ENCODE assay signal across 14 cellular contexts in the genomic region with DNA sequence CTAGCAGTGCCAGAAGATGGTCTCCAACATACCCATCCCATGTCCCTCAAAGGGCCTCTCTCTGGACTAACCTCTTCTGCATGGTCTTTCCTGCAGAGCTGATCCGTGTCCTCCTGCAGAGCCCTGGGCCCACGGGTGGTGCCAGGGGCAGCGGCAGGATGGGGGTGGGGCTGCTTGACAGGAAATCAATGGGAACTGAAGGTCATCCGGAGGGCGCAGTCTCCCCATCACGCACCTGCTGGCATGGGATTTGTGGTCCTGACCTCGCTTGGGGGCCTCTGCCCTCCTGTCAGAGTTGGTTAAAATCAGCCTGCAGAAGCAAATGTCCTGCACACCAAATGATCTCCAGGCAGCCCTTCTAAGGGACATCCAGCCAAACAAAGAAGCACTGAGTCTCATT.
"Had no signal": no experiment of that assay in that cellular context is flagged by ENCODE, and none has a peak within 500 bp of the region (broad histone marks: within the 10 kb centered on the region; RNA-seq: fewer than 3 reads in every experiment).

No MANE protein-coding gene starts in this region.

- ATAC-seq: activated naive CD8-positive, alpha-beta T cell treated with anti-CD3 and anti-CD28 coated beads, Interleukin-2, amount 50 U/mL, for 24 hours; natural killer cell treated with Interleukin-12 subunit alpha and Interleukin-12 subunit beta and Interleukin-15 and Interleukin-18, amount 100 ng/mL, for 72 hours; psoas muscle; stimulated activated naive B cell treated with anti-CD40 and anti-IgM and Interleukin-4, amounts not matched to agents 10 μg/mL and 1 μg/mL and 100 μg/mL, for 72 hours had no signal

- H3K4me3 Mint-ChIP-seq: activated naive CD4-positive, alpha-beta T cell treated with anti-CD3 and anti-CD28 coated beads, Interleukin-2, amount 10 ng/mL, durations not matched to agents 7 days and 5 days; activated naive CD8-positive, alpha-beta T cell treated with anti-CD3 and anti-CD28 coated beads, Interleukin-2, amount 50 U/mL, for 24 hours; activated T-cell treated with anti-CD3 and anti-CD28 coated beads, Interleukin-2, amount 50 U/mL, for 24 hours; natural killer cell treated with Interleukin-12 subunit alpha and Interleukin-12 subunit beta and Interleukin-15 and Interleukin-18, amount 100 ng/mL, for 72 hours; stimulated activated naive B cell treated with anti-CD40 and anti-IgM and Interleukin-4, amounts not matched to agents 10 μg/mL and 1 μg/mL and 100 μg/mL, for 72 hours had no signal

- H3K27ac Mint-ChIP-seq: activated naive CD4-positive, alpha-beta T cell treated with anti-CD3 and anti-CD28 coated beads, Interleukin-2, amount 10 ng/mL, durations not matched to agents 7 days and 5 days; activated naive CD8-positive, alpha-beta T cell treated with anti-CD3 and anti-CD28 coated beads, Interleukin-2, amount 50 U/mL, for 24 hours; activated T-cell treated with anti-CD3 and anti-CD28 coated beads, Interleukin-2, amount 50 U/mL, for 24 hours; natural killer cell treated with Interleukin-12 subunit alpha and Interleukin-12 subunit beta and Interleukin-15 and Interleukin-18, amount 100 ng/mL, for 72 hours; stimulated activated naive B cell treated with anti-CD40 and anti-IgM and Interleukin-4, amounts not matched to agents 10 μg/mL and 1 μg/mL and 100 μg/mL, for 72 hours had no signal

- H3K4me1 Mint-ChIP-seq: activated naive CD8-positive, alpha-beta T cell treated with anti-CD3 and anti-CD28 coated beads, Interleukin-2, amount 50 U/mL, for 24 hours had no signal

- H3K36me3 Mint-ChIP-seq: natural killer cell treated with Interleukin-12 subunit alpha and Interleukin-12 subunit beta and Interleukin-15 and Interleukin-18, amount 100 ng/mL, for 72 hours had no signal

- DNase-seq: activated CD4-positive, alpha-beta T cell treated with anti-CD3 and anti-CD28 coated beads for 1 hour; activated CD4-positive, alpha-beta T cell treated with anti-CD3 and anti-CD28 coated beads, Interleukin-2, amount 50 U/mL, for 48 hours; activated naive CD4-positive, alpha-beta T cell treated with anti-CD3 and anti-CD28 coated beads, Interleukin-2, amount 10 ng/mL, durations not matched to agents 7 days and 5 days; activated naive CD8-positive, alpha-beta T cell treated with anti-CD3 and anti-CD28 coated beads, Interleukin-2, amount 50 U/mL, for 24 hours; activated T-cell treated with anti-CD3 and anti-CD28 coated beads, Interleukin-2, amount 50 U/mL, for 24 hours; aorta; effector memory CD4-positive, alpha-beta T cell; occipital lobe; psoas muscle; stimulated activated naive B cell treated with anti-CD40 and anti-IgM and Interleukin-4, amounts not matched to agents 10 μg/mL and 1 μg/mL and 100 μg/mL, for 72 hours; WERI-Rb-1 had no signal

- H3K27me3 Mint-ChIP-seq: activated naive CD8-positive, alpha-beta T cell treated with anti-CD3 and anti-CD28 coated beads, Interleukin-2, amount 50 U/mL, for 24 hours; activated T-cell treated with anti-CD3 and anti-CD28 coated beads, Interleukin-2, amount 50 U/mL, for 24 hours; natural killer cell treated with Interleukin-12 subunit alpha and Interleukin-12 subunit beta and Interleukin-15 and Interleukin-18, amount 100 ng/mL, for 72 hours; stimulated activated naive B cell treated with anti-CD40 and anti-IgM and Interleukin-4, amounts not matched to agents 10 μg/mL and 1 μg/mL and 100 μg/mL, for 72 hours had no signal

- H3K27ac ChIP-seq: breast epithelium, psoas muscle, SK-N-MC, WERI-Rb-1 had no signal

- H3K27me3 ChIP-seq: breast epithelium had no signal

- H3K9me3 Mint-ChIP-seq: activated naive CD8-positive, alpha-beta T cell treated with anti-CD3 and anti-CD28 coated beads, Interleukin-2, amount 50 U/mL, for 24 hours; activated T-cell treated with anti-CD3 and anti-CD28 coated beads, Interleukin-2, amount 50 U/mL, for 24 hours; natural killer cell treated with Interleukin-12 subunit alpha and Interleukin-12 subunit beta and Interleukin-15 and Interleukin-18, amount 100 ng/mL, for 72 hours had no signal

- H3K36me3 ChIP-seq: breast epithelium, WERI-Rb-1 had no signal

- H3K4me1 ChIP-seq: breast epithelium had no signal

- H3K4me3 ChIP-seq: breast epithelium, psoas muscle, SK-N-MC had no signal

- H3K9me3 ChIP-seq: breast epithelium, psoas muscle had no signal
